In genomic region chrX:13518126-13518525, GRCh38 we compare ENCODE assay signal across 1 cellular context.
TF ChIP-seq lines count a peak whose summit lies in the region.

No MANE protein-coding gene starts in this region.

TF ChIP-seq in SK-N-SH treated with all-trans-retinoic acid at 6 μM for 48 hours, 23 proteins besides CTCF, POLR2A, EP300 and RAD21 (continued from another document):
- no peak for TF ChIP-seq TSHZ2 (CRISPR knock-in tag; IDR thresholded peaks at IDR 0.05)
